In the genomic region with DNA sequence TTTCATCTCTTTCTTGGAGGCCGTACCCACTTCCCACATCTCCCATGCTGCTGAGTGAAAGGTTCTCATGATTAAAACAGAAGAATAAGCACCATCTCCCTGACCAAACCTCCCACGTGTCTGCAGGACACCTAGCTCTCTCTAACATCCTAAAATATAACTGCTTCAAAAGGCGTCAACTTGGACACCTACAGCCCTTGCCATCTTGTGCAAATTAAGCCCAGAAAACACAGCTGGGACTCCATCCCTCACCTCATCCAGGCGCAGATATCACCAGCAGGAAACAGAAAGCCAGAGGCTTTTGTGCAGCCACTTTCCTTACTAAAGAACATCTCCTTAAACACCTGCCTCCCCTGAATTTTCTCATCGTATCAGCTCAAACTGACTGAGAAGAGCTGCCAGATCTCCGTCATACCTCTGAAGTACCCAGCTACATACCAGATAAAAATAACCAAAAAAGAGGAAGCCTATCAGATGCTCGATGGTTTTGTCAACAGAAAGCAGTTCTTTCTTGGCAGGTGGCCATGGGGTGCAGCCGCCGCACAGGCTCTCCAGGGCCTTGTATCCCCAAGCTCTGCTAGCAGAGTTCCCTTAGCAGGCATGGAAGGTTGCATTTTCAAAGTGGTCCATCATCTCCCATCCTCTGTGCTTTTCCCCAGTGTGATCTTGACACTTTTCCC, we compare ENCODE assay signal across 9 cellular contexts. TPM values are rescaled to one million over a fixed set of nuclear protein-coding genes. Genes with fewer than 3 reads are reported as not detected.
DNase-seq lines count a peak whose midpoint lies in the region; ATAC-seq and TF ChIP-seq lines count a peak whose summit lies in the region.
"Had no signal": no experiment of that assay in that cellular context is flagged by ENCODE, and none has a peak within 500 bp of the region (broad histone marks: within the 10 kb centered on the region; RNA-seq: fewer than 3 reads in every experiment).

No MANE protein-coding gene starts in this region.

- H3K9me3 ChIP-seq in heart right ventricle: no peaks in the 10 kb centered on the region
- no peaks in the 10 kb centered on the region for H3K9me3 ChIP-seq in smooth muscle cell (replicated peaks; ENCODE audit: low read depth)
- no peaks in the 10 kb centered on the region for H3K9me3 ChIP-seq in hepatocyte (ENCODE audit: low read depth)

- peaks cover 5% of the 10 kb centered on the region for H4K20me1 ChIP-seq in smooth muscle cell (ENCODE audit: low read depth)
- no peaks in the 10 kb centered on the region for H4K20me1 ChIP-seq in hepatocyte (ENCODE audit: insufficient read depth, poor library complexity, severe bottlenecking)

- H3K27ac ChIP-seq in heart right ventricle: peak overlapping the region in 1 of 10 donors; percentile 56
- H3K27ac ChIP-seq in cingulate gyrus (ENCODE audit: low read depth, low read length): peak overlapping the region; percentile 47
- H3K27ac ChIP-seq in smooth muscle cell (ENCODE audit: low read depth): no peak overlapping the region
- H3K27ac ChIP-seq in hepatocyte: no peak overlapping the region

- H3K4me3 ChIP-seq in heart right ventricle: no peak overlapping the region
- H3K4me3 ChIP-seq in smooth muscle cell: no peak overlapping the region
- H3K4me3 ChIP-seq in hepatocyte: no peak overlapping the region

- H3K9me2 ChIP-seq in hepatocyte (replicated peaks; ENCODE audit: insufficient read depth): no peaks in the 10 kb centered on the region

- H3K4me2 ChIP-seq in smooth muscle cell (no peak overlapping the region), hepatocyte (no peak overlapping the region)

- WGBS in heart right ventricle, 2 donors: 47 to 56% methylated on average over 9 of the region's 9 CpGs
- WGBS in smooth muscle cell (ENCODE audit: low lambda C conversion rate): 94% methylated on average over 9 of the region's 9 CpGs
- 94% methylated on average over 9 of the region's 9 CpGs for WGBS in hepatocyte (ENCODE audit: low lambda C conversion rate, missing lambda C conversion rate)

- H3K27me3 ChIP-seq in heart right ventricle: peaks cover 0 to 7% (median 0%) of the 10 kb centered on the region in 7 donors
- no peaks in the 10 kb centered on the region for H3K27me3 ChIP-seq in smooth muscle cell (ENCODE audit: low read depth)
- no peaks in the 10 kb centered on the region for H3K27me3 ChIP-seq in hepatocyte

- TF ChIP-seq CTCF in heart right ventricle (IDR thresholded peaks at IDR 0.05) (no peak), smooth muscle cell (IDR thresholded peaks at IDR 0.05; ENCODE audit: borderline replicate concordance, insufficient read depth, poor library complexity, severe bottlenecking) (no peak), hepatocyte (IDR thresholded peaks at IDR 0.05; ENCODE audit: poor library complexity) (no peak)

- intact Hi-C loops in heart right ventricle (cut with DNase I): no loop called here
- intact Hi-C loops in Right ventricle myocardium inferior (cut with DNase I): no loop called here

- no peak overlapping the region for H3K9ac ChIP-seq in smooth muscle cell (ENCODE audit: low read depth)

- ATAC-seq in heart right ventricle (peak in 2 of 8 donors; percentile 20 to 38), Right ventricle myocardium inferior (no peak)

- DNase-seq in heart right ventricle (peak; percentile 8 to 25), Right ventricle myocardium inferior (ENCODE audit: missing footprints) (no peak), KBM-7 (peak; percentile 63), smooth muscle cell (lab: John Stamatoyannopoulos, UW; ENCODE audit: unreplicated experiment) (no peak), hepatocyte (ENCODE audit: low spot score) (no peak), NCI-H446 (lab: John Stamatoyannopoulos, UW) (no peak), NCI-H82 treated with DMSO at 0.1 percent for 48 hours (lab: John Stamatoyannopoulos, UW; ENCODE audit: unreplicated experiment) (no peak)
- DNase-seq: T-helper 1 cell had no signal

- H3K79me2 ChIP-seq in smooth muscle cell (ENCODE audit: low read depth) (no peaks in the 10 kb centered on the region), hepatocyte (peaks cover 9% of the 10 kb centered on the region)

- H3K4me1 ChIP-seq in heart right ventricle (peaks cover 0 to 22% (median 6%) of the 10 kb centered on the region in 9 donors), smooth muscle cell (ENCODE audit: low read depth) (no peaks in the 10 kb centered on the region), hepatocyte (ENCODE audit: insufficient read depth) (no peaks in the 10 kb centered on the region)

- no peaks in the 10 kb centered on the region for H3F3A ChIP-seq in smooth muscle cell (ENCODE audit: low read depth)

- in situ Hi-C loops in KBM-7 (cut with MboI; ENCODE audit: low pct_unique_long_range_greater_than_20kb, low sequenced_read_pairs): no loop called here

- H2AFZ ChIP-seq in smooth muscle cell (ENCODE audit: low read depth) (no peak overlapping the region), hepatocyte (no peak overlapping the region)

- H3K36me3 ChIP-seq in heart right ventricle: no peaks in the 10 kb centered on the region
- no peaks in the 10 kb centered on the region for H3K36me3 ChIP-seq in smooth muscle cell (ENCODE audit: low read depth)
- no peaks in the 10 kb centered on the region for H3K36me3 ChIP-seq in hepatocyte (replicated peaks; ENCODE audit: insufficient read depth, low read depth)

RNA-seq across cellular contexts. Expression of a gene that starts 28.8 kb away (rescaled TPM):
- total RNA-seq in heart right ventricle: 1 to 10 TPM in 8 of 10 donors, under 1 TPM in 2; 0.96 to 2.4 (median 1.5) TPM
- under 1 TPM; 0.37 to 0.67 TPM for polyA plus RNA-seq in heart right ventricle
- 1.7 TPM for total RNA-seq in Right ventricle myocardium inferior
- 2.0 and 2.4 TPM in 2 replicates for total RNA-seq in smooth muscle cell
- polyA plus RNA-seq in smooth muscle cell: 0.22 and 1.8 TPM in 2 replicates
- 7.5 and 9.2 TPM in 2 replicates for total RNA-seq in hepatocyte
- polyA plus RNA-seq in hepatocyte: 4.1 and 4.4 TPM in 2 replicates

Comparison
In these comparisons a context has a peak if more than half of its experiments do, and no peak if none do; other contexts are left out.
1. DNase-seq: peak in heart right ventricle (2 of 2) and KBM-7 (single experiment); none in Right ventricle myocardium inferior (single experiment), smooth muscle cell (single experiment), hepatocyte (single experiment), NCI-H446 (0 of 2) and NCI-H82 treated with DMSO at 0.1 percent for 48 hours (single experiment).